In the genomic region with DNA sequence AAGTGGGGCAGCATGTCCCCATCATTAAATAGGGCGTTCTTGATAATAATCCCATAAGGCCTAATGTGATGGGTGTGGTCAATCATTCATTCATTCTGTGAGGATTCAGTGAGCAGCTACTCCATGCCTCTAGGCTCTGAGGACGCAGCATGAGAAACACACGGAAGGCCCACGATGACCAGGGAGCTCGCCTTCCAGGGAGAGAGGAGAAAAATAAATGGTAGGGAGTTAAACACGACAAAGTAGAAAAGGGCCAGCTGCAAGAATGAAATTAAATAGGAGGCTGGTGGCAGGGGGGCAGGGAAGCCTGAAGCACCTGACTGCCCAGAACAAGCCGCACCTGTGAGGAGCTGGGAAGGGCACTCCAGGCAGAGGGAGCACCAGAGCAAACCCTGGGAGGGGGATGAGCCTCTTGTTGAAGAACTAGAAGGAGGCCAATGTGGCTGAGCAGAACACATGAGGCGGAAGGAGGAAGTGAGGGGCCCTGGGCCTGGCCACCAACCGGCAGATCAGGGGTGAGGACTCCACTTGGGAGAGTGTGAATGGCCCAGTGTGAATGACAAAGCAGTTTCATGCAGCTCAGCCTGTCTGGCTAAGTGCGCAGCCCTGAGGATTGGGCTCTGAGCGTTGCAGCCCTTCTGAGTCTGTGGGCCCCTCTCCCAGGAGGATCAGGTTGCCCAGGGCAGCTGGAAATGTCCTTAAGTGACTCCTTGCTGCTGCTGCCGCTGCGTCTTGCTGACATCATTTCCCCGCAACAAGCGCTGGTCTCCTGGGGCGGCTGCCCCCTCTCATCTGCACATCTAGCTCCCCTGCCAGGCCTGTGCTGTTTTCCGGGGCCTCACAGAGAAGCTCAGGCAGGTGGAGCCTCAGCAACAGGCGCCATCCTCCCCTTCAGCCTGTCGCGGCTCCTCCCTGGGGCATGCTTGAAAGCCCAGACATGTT, we compare ENCODE assay signal across 8 cellular contexts.
DNase-seq lines count a peak whose midpoint lies in the region; ATAC-seq and TF ChIP-seq lines count a peak whose summit lies in the region.

No MANE protein-coding gene starts in this region.

- no peaks in the 10 kb centered on the region for H3K9me3 ChIP-seq in HUES6 (ENCODE audit: control insufficient read depth, insufficient read depth, low read depth, low read length)
- H3K9me3 ChIP-seq in thyroid gland: no peaks in the 10 kb centered on the region

- H3K36me3 ChIP-seq in HUES6 (ENCODE audit: control insufficient read depth, insufficient read depth, low read length) (no peaks in the 10 kb centered on the region), brain microvascular endothelial cell (replicated peaks) (no peaks in the 10 kb centered on the region), thyroid gland (no peaks in the 10 kb centered on the region)

- H3K27ac Mint-ChIP-seq in CD14-positive monocyte (peak overlapping the region; percentile 96 to 100 (median 99)), memory B cell (no peak overlapping the region)

- H3K27me3 ChIP-seq in HUES6 (ENCODE audit: control insufficient read depth, insufficient read depth, low read length) (peaks cover 5% of the 10 kb centered on the region), brain microvascular endothelial cell (replicated peaks) (no peaks in the 10 kb centered on the region), thyroid gland (no peaks in the 10 kb centered on the region)

- TF ChIP-seq POLR2A in thyroid gland (IDR thresholded peaks at IDR 0.05): no peak

- DNase-seq in CD14-positive monocyte (ENCODE audit: low spot score) (peak; percentile 86), RPMI8226 (peak; percentile 69), brain microvascular endothelial cell (peak; percentile 67), memory B cell (ENCODE audit: low spot score in 2 of 2) (peak in 1 of 2 donors; percentile 15), thyroid gland (peak; percentile 63 to 65)

- no peaks in the 10 kb centered on the region for H3K27me3 Mint-ChIP-seq in CD14-positive monocyte (ENCODE audit: low read depth in 3 of 3)
- peaks cover 12% of the 10 kb centered on the region for H3K27me3 Mint-ChIP-seq in memory B cell

- 46 to 58% methylated on average over 11 to 20 of the region's 20 CpGs for WGBS in thyroid gland, 2 donors

- ATAC-seq in memory B cell (ENCODE audit: low read depth): peak; percentile 24
- ATAC-seq in GM19035 (IDR thresholded peaks at IDR 0.05; ENCODE audit: unreplicated experiment): no peak
- ATAC-seq in HG03565 (IDR thresholded peaks at IDR 0.05; ENCODE audit: unreplicated experiment): no peak

- H3K27ac ChIP-seq in HUES6 (ENCODE audit: low read depth, low read length): peak overlapping the region; percentile 0; the same call in 1 of the 2 replicates
- H3K27ac ChIP-seq in brain microvascular endothelial cell: peak overlapping the region; percentile 59
- no peak overlapping the region for H3K27ac ChIP-seq in thyroid gland

- TF ChIP-seq CTCF in CD14-positive monocyte (IDR thresholded peaks at IDR 0.05) (peak; percentile 9), brain microvascular endothelial cell (IDR thresholded peaks at IDR 0.05; ENCODE audit: low read depth, low read length, missing control alignments) (no peak), thyroid gland (IDR thresholded peaks at IDR 0.05) (no peak)

- H3K4me3 Mint-ChIP-seq in CD14-positive monocyte: peak overlapping the region; percentile 68 to 85
- H3K4me3 Mint-ChIP-seq in memory B cell: peak overlapping the region; percentile 32

- peaks cover 76% of the 10 kb centered on the region for H3K4me1 Mint-ChIP-seq in CD14-positive monocyte
- H3K4me1 Mint-ChIP-seq in memory B cell: peaks cover 20% of the 10 kb centered on the region

- intact Hi-C loops in CD14-positive monocyte (cut with micrococcal nuclease): loop anchor here (2.0 to 10.0 kb wide), 10 partner anchors 39 to 207 kb away; partner anchors contain the start of genes FAM217B (in 1 of the 2) and PPP1R3D (in 1 of the 2)
- intact Hi-C loops in thyroid gland (cut with DNase I): loop anchor here (10.0 kb wide), 1 partner anchor 1067 kb away; no protein-coding TSS in a partner anchor

- in situ Hi-C loops in brain microvascular endothelial cell (cut with HindIII; ENCODE audit: low pct_ligation_motif_present, low sequenced_read_pairs): no loop called here

- H3K4me3 ChIP-seq in HUES6 (ENCODE audit: low read depth, low read length): no peak overlapping the region
- H3K4me3 ChIP-seq in brain microvascular endothelial cell (ENCODE audit: low read depth, low read length): no peak overlapping the region
- no peak overlapping the region for H3K4me3 ChIP-seq in thyroid gland (replicated peaks in 1 of 3)

- H3K36me3 Mint-ChIP-seq in CD14-positive monocyte (peaks cover 2 to 5% of the 10 kb centered on the region in 2 donors), memory B cell (no peaks in the 10 kb centered on the region)

- H3K9me3 Mint-ChIP-seq in CD14-positive monocyte: no peaks in the 10 kb centered on the region
- H3K9me3 Mint-ChIP-seq in memory B cell: no peaks in the 10 kb centered on the region

- peak overlapping the region; percentile 10 for H3K9ac ChIP-seq in HUES6 (ENCODE audit: low read length)

- H3K4me1 ChIP-seq in HUES6 (ENCODE audit: control insufficient read depth, insufficient read depth, low read length): peaks cover 18% of the 10 kb centered on the region
- H3K4me1 ChIP-seq in thyroid gland: peaks cover 0 to 14% of the 10 kb centered on the region in 2 donors

Comparison
In these comparisons a context has a peak if more than half of its experiments do, and no peak if none do; other contexts are left out.
1. H3K27ac ChIP-seq: peak in HUES6 (single experiment) and brain microvascular endothelial cell (single experiment); none in thyroid gland (0 of 3).